30 cellular contexts compared by ENCODE assay signal in genomic region chr19:23313196-23313595, GRCh38.
"Had no signal": no experiment of that assay in that cellular context is flagged by ENCODE, and none has a peak within 500 bp of the region (broad histone marks: within the 10 kb centered on the region; RNA-seq: fewer than 3 reads in every experiment).

No MANE protein-coding gene starts in this region.

- H3K4me1 Mint-ChIP-seq: naive thymus-derived CD4-positive, alpha-beta T cell; natural killer cell; nephron; neural progenitor cell; stimulated activated effector memory CD8-positive, alpha-beta T cell treated with anti-CD3 and anti-CD28 coated beads, Interleukin-12 subunit alpha, Interleukin-12 subunit beta, amount 100 ng/mL, for 72 hours; stimulated activated naive B cell treated with anti-CD40 and anti-IgM and Interleukin-4, amounts not matched to agents 10 μg/mL and 1 μg/mL and 100 μg/mL, for 72 hours had no signal

- H3K27me3 ChIP-seq: neural progenitor cell, ovary, right lobe of liver, sigmoid colon, spleen, suprapubic skin, testis, tibial artery, transverse colon, upper lobe of left lung, vagina had no signal

- H3K27me3 Mint-ChIP-seq: naive thymus-derived CD4-positive, alpha-beta T cell; progenitor cell of endocrine pancreas; stimulated activated naive B cell treated with anti-CD40 and anti-IgM and Interleukin-4, amounts not matched to agents 10 μg/mL and 1 μg/mL and 100 μg/mL, for 72 hours; stimulated activated naive CD8-positive, alpha-beta T cell treated with anti-CD3 and anti-CD28 coated beads, Interleukin-15, Interleukin-2, amounts not matched to agents 100 ng/mL and 50 ng/mL, for 24 hours had no signal

- H3K4me2 ChIP-seq: neural progenitor cell had no signal

- ATAC-seq: naive thymus-derived CD4-positive, alpha-beta T cell; natural killer cell; right cardiac atrium; right lobe of liver; stimulated activated effector memory CD8-positive, alpha-beta T cell treated with anti-CD3 and anti-CD28 coated beads, Interleukin-12 subunit alpha, Interleukin-12 subunit beta, amount 100 ng/mL, for 72 hours; stimulated activated naive B cell treated with anti-CD40 and anti-IgM and Interleukin-4, amounts not matched to agents 10 μg/mL and 1 μg/mL and 100 μg/mL, for 72 hours had no signal

- H3K36me3 Mint-ChIP-seq: neural progenitor cell; stimulated activated effector memory CD8-positive, alpha-beta T cell treated with anti-CD3 and anti-CD28 coated beads, Interleukin-12 subunit alpha, Interleukin-12 subunit beta, amount 100 ng/mL, for 72 hours; stimulated activated naive B cell treated with anti-CD40 and anti-IgM and Interleukin-4, amounts not matched to agents 10 μg/mL and 1 μg/mL and 100 μg/mL, for 72 hours had no signal

- H3K27ac Mint-ChIP-seq: naive thymus-derived CD4-positive, alpha-beta T cell; natural killer cell; nephron; neural progenitor cell; progenitor cell of endocrine pancreas; stimulated activated effector memory CD8-positive, alpha-beta T cell treated with anti-CD3 and anti-CD28 coated beads, Interleukin-12 subunit alpha, Interleukin-12 subunit beta, amount 100 ng/mL, for 72 hours; stimulated activated naive B cell treated with anti-CD40 and anti-IgM and Interleukin-4, amounts not matched to agents 10 μg/mL and 1 μg/mL and 100 μg/mL, for 72 hours; stimulated activated naive CD8-positive, alpha-beta T cell treated with anti-CD3 and anti-CD28 coated beads, Interleukin-15, Interleukin-2, amounts not matched to agents 100 ng/mL and 50 ng/mL, for 24 hours had no signal

- H2AFZ ChIP-seq: neural progenitor cell, parathyroid adenoma had no signal

- DNase-seq: naive thymus-derived CD4-positive, alpha-beta T cell; natural killer cell; occipital lobe; ovary; posterior cingulate gyrus; psoas muscle; right cardiac atrium; right lobe of liver; sigmoid colon; small intestine; spleen; stimulated activated CD4-positive, alpha-beta T cell treated with anti-CD3 and anti-CD28 coated beads, Interleukin-12 subunit alpha, Interleukin-12 subunit beta, amount 100 ng/mL, for 4 hours; stimulated activated CD4-positive, alpha-beta T cell treated with anti-CD3 and anti-CD28 coated beads, Interleukin-1b, Interleukin-23, amount 100 ng/mL, for 48 hours; stimulated activated CD4-positive, alpha-beta T cell treated with anti-CD3 and anti-CD28 coated beads, Interleukin-2, amount 100 ng/mL, for 48 hours; stimulated activated CD4-positive, alpha-beta T cell treated with anti-CD3 and anti-CD28 coated beads, Interleukin-4, amount 100 ng/mL, for 24 hours; stimulated activated naive B cell treated with anti-CD40 and anti-IgM and Interleukin-4, amounts not matched to agents 10 μg/mL and 1 μg/mL and 100 μg/mL, for 72 hours; stimulated activated naive CD4-positive, alpha-beta T cell treated with Interleukin-2 at 50 U/mL for 16 hours; substantia nigra; testis; tibial artery; transverse colon; upper lobe of left lung had no signal

- H3K4me3 Mint-ChIP-seq: naive thymus-derived CD4-positive, alpha-beta T cell; natural killer cell; nephron; neural progenitor cell; stimulated activated effector memory CD8-positive, alpha-beta T cell treated with anti-CD3 and anti-CD28 coated beads, Interleukin-12 subunit alpha, Interleukin-12 subunit beta, amount 100 ng/mL, for 72 hours; stimulated activated naive B cell treated with anti-CD40 and anti-IgM and Interleukin-4, amounts not matched to agents 10 μg/mL and 1 μg/mL and 100 μg/mL, for 72 hours; stimulated activated naive CD8-positive, alpha-beta T cell treated with anti-CD3 and anti-CD28 coated beads, Interleukin-15, Interleukin-2, amounts not matched to agents 100 ng/mL and 50 ng/mL, for 24 hours had no signal

- H3K27ac ChIP-seq: neural progenitor cell, ovary, parathyroid adenoma, psoas muscle, right lobe of liver, sigmoid colon, spleen, suprapubic skin, testis, tibial artery, transverse colon, upper lobe of left lung, vagina had no signal

- H3K9me3 Mint-ChIP-seq: stimulated activated effector memory CD8-positive, alpha-beta T cell treated with anti-CD3 and anti-CD28 coated beads, Interleukin-12 subunit alpha, Interleukin-12 subunit beta, amount 100 ng/mL, for 72 hours had no signal

- H3K9ac ChIP-seq: neural progenitor cell, parathyroid adenoma had no signal

- H3K9me3 ChIP-seq: ovary, psoas muscle, right lobe of liver, sigmoid colon, testis, tibial artery, transverse colon, vagina had no signal

- H3K4me3 ChIP-seq: neural progenitor cell, ovary, psoas muscle, right lobe of liver, sigmoid colon, spleen, suprapubic skin, testis, tibial artery, transverse colon, upper lobe of left lung, vagina had no signal

- H3K36me3 ChIP-seq: neural progenitor cell, ovary, right lobe of liver, sigmoid colon, spleen, suprapubic skin, transverse colon, upper lobe of left lung, vagina had no signal

- H3K4me1 ChIP-seq: neural progenitor cell, parathyroid adenoma, psoas muscle, right lobe of liver, sigmoid colon, spleen, suprapubic skin, testis, tibial artery, transverse colon, upper lobe of left lung, vagina had no signal
